Comparison of ENCODE assay signal across 26 cellular contexts in the genomic region with DNA sequence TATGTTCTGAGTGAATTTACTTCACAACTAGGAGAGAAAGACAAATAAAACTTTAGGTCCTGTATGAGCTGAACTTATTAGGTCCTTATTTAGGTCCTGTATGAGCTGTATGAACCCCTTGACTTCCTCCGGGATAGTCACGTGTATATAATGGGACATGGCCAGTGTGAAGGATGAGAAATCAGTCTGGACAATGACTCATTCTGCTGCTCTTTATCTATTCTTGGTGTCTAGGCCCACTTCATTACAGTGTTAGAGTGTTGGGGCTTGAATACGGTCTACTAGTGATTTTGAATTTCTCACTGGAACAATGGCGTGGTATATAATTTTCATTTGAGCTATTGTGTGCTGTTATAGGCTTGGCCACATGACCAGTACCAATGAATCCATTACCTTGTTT. TPM values are rescaled to one million over a fixed set of nuclear protein-coding genes. Genes with fewer than 3 reads are reported as not detected.
DNase-seq lines count a peak whose midpoint lies in the region; ATAC-seq, FAIRE-seq and TF ChIP-seq lines count a peak whose summit lies in the region.
"Had no signal": no experiment of that assay in that cellular context is flagged by ENCODE, and none has a peak within 500 bp of the region (broad histone marks: within the 10 kb centered on the region; RNA-seq: fewer than 3 reads in every experiment).

No MANE protein-coding gene starts in this region.

- no peak for DNase-seq in H54 (ENCODE audit: insufficient read length, low spot score)
- peak; percentile 85 for DNase-seq in OCI-M1 (lab: John Stamatoyannopoulos, UW)
- peak; percentile 48 for DNase-seq in brain microvascular endothelial cell
- peak; percentile 72 for DNase-seq in mesenchymal stem cell
- DNase-seq in GM19238 (ENCODE audit: insufficient read length, low spot score): no peak
- DNase-seq in inferior parietal cortex (ENCODE audit: extremely low spot score): no peak
- DNase-seq in pancreas: no peak
- no peak for DNase-seq in NCI-H2227 treated with DMSO at 0.1 percent for 48 hours (lab: John Stamatoyannopoulos, UW)
- DNase-seq: activated CD4-positive, alpha-beta T cell treated with anti-CD3 and anti-CD28 coated beads, Interleukin-2, amount 50 U/mL, for 1 hour; activated naive CD4-positive, alpha-beta T cell treated with anti-CD3 and anti-CD28 coated beads, Interleukin-2, amount 50 U/mL, for 16 hours; caudate nucleus; KBM-7; left ventricle myocardium inferior; midbrain; MV-4-11; naive thymus-derived CD8-positive, alpha-beta T cell; NCI-H510A treated with DMSO at 0.1 percent for 48 hours; NK-92 treated with Interleukin-12 subunit alpha and Interleukin-12 subunit beta, amount 100 ng/mL, for 24 hours; SJCRH30; stimulated activated CD4-positive, alpha-beta T cell treated with anti-CD3 and anti-CD28 coated beads, Interleukin-12 subunit alpha, Interleukin-12 subunit beta, amount 100 ng/mL, for 4 hours; stimulated activated CD4-positive, alpha-beta T cell treated with anti-CD3 and anti-CD28 coated beads, Interleukin-4, amount 100 ng/mL, for 24 hours; stimulated activated naive CD4-positive, alpha-beta T cell had no signal

- no peaks in the 10 kb centered on the region for H3K9me3 ChIP-seq in mesenchymal stem cell (ENCODE audit: control insufficient read depth, low read length)
- no peaks in the 10 kb centered on the region for H3K9me3 ChIP-seq in pancreas
- H3K9me3 ChIP-seq: left ventricle myocardium inferior, SJCRH30, thoracic aorta had no signal

- TF ChIP-seq POLR2A in H54 (IDR thresholded peaks at IDR 0.05; ENCODE audit: low read depth, low read length): no peak

- no peak overlapping the region for H4K8ac ChIP-seq in mesenchymal stem cell (ENCODE audit: low read length)

- H3K4me1 ChIP-seq in mesenchymal stem cell (ENCODE audit: control insufficient read depth, insufficient read depth, low read depth, low read length): no peaks in the 10 kb centered on the region
- no peaks in the 10 kb centered on the region for H3K4me1 ChIP-seq in pancreas
- H3K4me1 ChIP-seq: left ventricle myocardium inferior, SJCRH30 had no signal

- in situ Hi-C loops in brain microvascular endothelial cell (cut with HindIII; ENCODE audit: low pct_ligation_motif_present, low sequenced_read_pairs): no loop called here

- TF ChIP-seq CTCF in brain microvascular endothelial cell (IDR thresholded peaks at IDR 0.05; ENCODE audit: low read depth, low read length, missing control alignments): no peak
- no peak for TF ChIP-seq CTCF in pancreas (IDR thresholded peaks at IDR 0.05)

- no peak overlapping the region for H2AFZ ChIP-seq in mesenchymal stem cell (ENCODE audit: low read depth, low read length)

- no peak overlapping the region for H2BK15ac ChIP-seq in mesenchymal stem cell (ENCODE audit: low read depth, poor library complexity, severe bottlenecking)

- no peak overlapping the region for H3K4me2 ChIP-seq in mesenchymal stem cell (ENCODE audit: low read length, poor library complexity, severe bottlenecking)
- H3K4me2 ChIP-seq: BLaER1 treated with 17β-estradiol and CSF1 and Interleukin-3, amounts not matched to agents 10 nM and 100 nM had no signal

- no peaks in the 10 kb centered on the region for H3K27me3 ChIP-seq in brain microvascular endothelial cell (replicated peaks)
- peaks cover 0 to 14% of the 10 kb centered on the region in 2 experiments for H3K27me3 ChIP-seq in mesenchymal stem cell (ENCODE audit: control insufficient read depth in 1 of 2, insufficient read depth in 1 of 2, low read length in 2 of 2)
- H3K27me3 ChIP-seq in pancreas: no peaks in the 10 kb centered on the region
- H3K27me3 ChIP-seq: SJCRH30 had no signal

- ATAC-seq in pancreas: no peak
- ATAC-seq: naive thymus-derived CD8-positive, alpha-beta T cell; Panc1 had no signal

- no peaks in the 10 kb centered on the region for H3K79me1 ChIP-seq in mesenchymal stem cell (replicated peaks; ENCODE audit: low read length, poor library complexity, severe bottlenecking)

- no peak overlapping the region for H2BK12ac ChIP-seq in mesenchymal stem cell (ENCODE audit: low read length in 2 of 2)

- H3K27ac ChIP-seq in brain microvascular endothelial cell (no peak overlapping the region), mesenchymal stem cell (ENCODE audit: low read length, poor library complexity, severe bottlenecking) (no peak overlapping the region), pancreas (no peak overlapping the region)
- H3K27ac ChIP-seq: BLaER1 treated with 17β-estradiol and CSF1 and Interleukin-3, amounts not matched to agents 10 nM and 100 nM; left ventricle myocardium inferior; SJCRH30; thoracic aorta; VCaP had no signal

- no peak overlapping the region for H3K18ac ChIP-seq in mesenchymal stem cell (ENCODE audit: low read depth in 1 of 2, low read length in 2 of 2)

- H4K91ac ChIP-seq in mesenchymal stem cell (ENCODE audit: low read length): no peak overlapping the region

- H2BK120ac ChIP-seq in mesenchymal stem cell (ENCODE audit: low read depth, low read length): no peak overlapping the region

- H3K4ac ChIP-seq in mesenchymal stem cell (ENCODE audit: low read depth in 1 of 2, low read length in 2 of 2): no peak overlapping the region

- no peak overlapping the region for H3K4me3 ChIP-seq in brain microvascular endothelial cell (ENCODE audit: low read depth, low read length)
- no peak overlapping the region for H3K4me3 ChIP-seq in mesenchymal stem cell (ENCODE audit: insufficient read depth in 1 of 2, low read depth in 1 of 2, low read length in 2 of 2)
- no peak overlapping the region for H3K4me3 ChIP-seq in pancreas
- H3K4me3 ChIP-seq: BLaER1 treated with 17β-estradiol and CSF1 and Interleukin-3, amounts not matched to agents 10 nM and 100 nM; left ventricle myocardium inferior; SJCRH30; thoracic aorta had no signal

- H3K36me3 ChIP-seq in brain microvascular endothelial cell (replicated peaks) (no peaks in the 10 kb centered on the region), mesenchymal stem cell (ENCODE audit: control insufficient read depth in 1 of 2, insufficient read depth in 2 of 2, low read depth in 1 of 2, low read length in 2 of 2) (no peaks in the 10 kb centered on the region), pancreas (no peaks in the 10 kb centered on the region)
- H3K36me3 ChIP-seq: left ventricle myocardium inferior, SJCRH30, thoracic aorta had no signal

- H3K9ac ChIP-seq in mesenchymal stem cell (ENCODE audit: low read length): no peak overlapping the region
- H3K9ac ChIP-seq: BLaER1 treated with 17β-estradiol and CSF1 and Interleukin-3, amounts not matched to agents 10 nM and 100 nM had no signal

- no peak overlapping the region for H3K14ac ChIP-seq in mesenchymal stem cell (ENCODE audit: low read length in 2 of 2)

- no peak overlapping the region for H2AK5ac ChIP-seq in mesenchymal stem cell (ENCODE audit: low read length, severe bottlenecking)

- intact Hi-C loops in pancreas (cut with DNase I): no loop called here

- no peak overlapping the region for H2BK5ac ChIP-seq in mesenchymal stem cell (ENCODE audit: low read depth, low read length, poor library complexity, severe bottlenecking)

- no peak overlapping the region for H3K23ac ChIP-seq in mesenchymal stem cell (ENCODE audit: low read length in 2 of 2)

- WGBS in mesenchymal stem cell: 49% methylated on average over 4 of the region's 4 CpGs
- WGBS in pancreas, 2 donors: 82 to 95% methylated on average over 4 of the region's 4 CpGs

- FAIRE-seq in H54 (lab: Jason Lieb, UNC) (peak; percentile 48), pancreas (lab: Jason Lieb, UNC) (no peak)

RNA-seq across cellular contexts. Expression of gene STK26, which starts 21.9 kb away (rescaled TPM):
- 11.1 TPM for polyA plus RNA-seq in mesenchymal stem cell (2013, experiment 1 of 2)
- 11.6 TPM for polyA plus RNA-seq in mesenchymal stem cell (2013, experiment 2 of 2)
- total RNA-seq in pancreas: 1 to 10 TPM; 2.0 to 4.5 (median 2.7) TPM
- 1 to 10 TPM; 1.6 to 2.7 TPM for polyA plus RNA-seq in pancreas

Comparison
In these comparisons a context has a peak if more than half of its experiments do, and no peak if none do; other contexts are left out.
1. DNase-seq: peak in OCI-M1 (single experiment), brain microvascular endothelial cell (single experiment) and mesenchymal stem cell (single experiment); none in H54 (single experiment), GM19238 (single experiment), inferior parietal cortex (single experiment), pancreas (0 of 6) and NCI-H2227 treated with DMSO at 0.1 percent for 48 hours (single experiment).